8 cellular contexts compared by ENCODE assay signal in genomic region chr3:189132901-189133300, GRCh38. TPM values are rescaled to one million over a fixed set of nuclear protein-coding genes. Genes with fewer than 3 reads are reported as not detected.
DNase-seq lines count a peak whose midpoint lies in the region; ATAC-seq and TF ChIP-seq lines count a peak whose summit lies in the region.

No MANE protein-coding gene starts in this region.

- peak in 1 of 2 donors; percentile 2 for ATAC-seq in activated T-cell treated with anti-CD3 and anti-CD28 coated beads, Interleukin-2, amount 50 U/mL, for 72 hours (replicated peaks in 1 of 2)
- ATAC-seq in left colon = peak; percentile 85

- no peak for TF ChIP-seq CTCF in tibial nerve (IDR thresholded peaks at IDR 0.05)

- no peak for TF ChIP-seq EP300 in tibial nerve (IDR thresholded peaks at IDR 0.05)

- H3K36me3 ChIP-seq in SJSA1 (no peaks in the 10 kb centered on the region; the same call in 1 of the 2 replicates), tibial nerve (peaks cover 0 to 5% (median 0%) of the 10 kb centered on the region in 3 donors)

- H3K4me1 Mint-ChIP-seq in activated T-cell treated with anti-CD3 and anti-CD28 coated beads, Interleukin-2, amount 50 U/mL, for 72 hours (ENCODE audit: low read depth) = peaks cover 21% of the 10 kb centered on the region

- TF ChIP-seq POLR2A in tibial nerve (IDR thresholded peaks at IDR 0.05) = no peak

- no peaks in the 10 kb centered on the region for H3K27me3 Mint-ChIP-seq in activated T-cell treated with anti-CD3 and anti-CD28 coated beads, Interleukin-2, amount 50 U/mL, for 72 hours (ENCODE audit: low read depth)

- peak overlapping the region; percentile 79 for H3K27ac Mint-ChIP-seq in activated T-cell treated with anti-CD3 and anti-CD28 coated beads, Interleukin-2, amount 50 U/mL, for 72 hours

- intact Hi-C loops in left colon (cut with DNase I, micrococcal nuclease) = loop anchor here in 1 of 2 donors (10.0 kb wide), 1 partner anchor 158 kb away; no protein-coding TSS in a partner anchor

- 84 to 86% methylated on average over 3 of the region's 3 CpGs for WGBS in tibial nerve, 2 donors

- H3K9me3 Mint-ChIP-seq in activated T-cell treated with anti-CD3 and anti-CD28 coated beads, Interleukin-2, amount 50 U/mL, for 72 hours = peaks cover 5% of the 10 kb centered on the region in 2 donors

- peak overlapping the region; percentile 45; the same call in 1 of the 2 replicates for H3K27ac ChIP-seq in SJSA1
- H3K27ac ChIP-seq in tibial nerve = peak overlapping the region in 3 of 4 donors; percentile 40 to 53 (median 49)

- no peak for DNase-seq in activated T-cell treated with anti-CD3 and anti-CD28 coated beads, Interleukin-2, amount 50 U/mL, for 72 hours
- DNase-seq in activated T-cell treated with anti-CD3 and anti-CD28 coated beads for 4 hours (no peak), SJSA1 (ENCODE audit: low read depth in 1 of 2, low spot score in 2 of 2) (no peak), left colon (no peak), tibial nerve (ENCODE audit: low spot score in 2 of 2) (no peak), GM03348 (ENCODE audit: low spot score) (no peak), midbrain (lab: John Stamatoyannopoulos, UW) (no peak), foreskin melanocyte (no peak)

- H3K4me3 Mint-ChIP-seq in activated T-cell treated with anti-CD3 and anti-CD28 coated beads, Interleukin-2, amount 50 U/mL, for 72 hours = peak overlapping the region in 1 of 2 donors; percentile 70

- H3K4me1 ChIP-seq in SJSA1 (replicated peaks) (peaks cover 17% of the 10 kb centered on the region), tibial nerve (peaks cover 0 to 14% (median 0%) of the 10 kb centered on the region in 4 donors)

- peaks cover 7 to 9% of the 10 kb centered on the region in 2 donors for H3K36me3 Mint-ChIP-seq in activated T-cell treated with anti-CD3 and anti-CD28 coated beads, Interleukin-2, amount 50 U/mL, for 72 hours (ENCODE audit: insufficient read depth in 2 of 2)

- H3K27me3 ChIP-seq in SJSA1 (replicated peaks) (no peaks in the 10 kb centered on the region), tibial nerve (no peaks in the 10 kb centered on the region)

- H3K4me3 ChIP-seq in SJSA1 = no peak overlapping the region
- H3K4me3 ChIP-seq in tibial nerve = no peak overlapping the region

- H3K9me3 ChIP-seq in SJSA1 (replicated peaks) = no peaks in the 10 kb centered on the region
- H3K9me3 ChIP-seq in tibial nerve = no peaks in the 10 kb centered on the region

RNA-seq across cellular contexts. Expression of gene TPRG1, which starts 38.9 kb away (rescaled TPM):
- total RNA-seq in activated T-cell treated with anti-CD3 and anti-CD28 coated beads, Interleukin-2, amount 50 U/mL, for 72 hours = 10 to 100 TPM; 24.4 to 25.3 TPM
- 0.11 and 0.50 TPM in 2 replicates for total RNA-seq in SJSA1 (2014; rRNA removed; shearing (Covaris generic))
- total RNA-seq in left colon (1 to 10 TPM; 1.1 to 2.7 TPM), tibial nerve (10 to 100 TPM; 11.7 to 37.3 (median 14.8) TPM)
